Comparison of ENCODE assay signal across 32 cellular contexts in the genomic region with DNA sequence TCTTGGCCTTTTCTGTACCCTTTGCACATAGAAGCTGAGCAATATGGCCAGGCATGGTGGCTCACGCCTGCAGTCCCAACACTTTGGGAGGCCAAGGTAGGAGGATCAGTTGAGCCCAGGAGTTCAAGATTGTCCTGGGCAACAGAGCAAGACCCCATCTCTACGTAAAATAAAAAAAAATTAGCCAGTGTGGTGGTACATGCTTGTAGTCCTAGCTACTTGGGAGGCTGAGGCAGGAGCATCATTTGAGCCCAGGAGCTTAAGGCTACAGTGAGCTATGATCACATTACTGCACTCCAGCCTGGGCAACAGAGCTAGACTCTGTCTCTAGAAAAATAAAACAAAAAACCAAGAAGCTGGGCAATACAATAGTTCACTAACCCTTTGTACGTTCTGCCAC. TPM values are rescaled to one million over a fixed set of nuclear protein-coding genes. Genes with fewer than 3 reads are reported as not detected.
"Had no signal": no experiment of that assay in that cellular context is flagged by ENCODE, and none has a peak within 500 bp of the region (broad histone marks: within the 10 kb centered on the region; RNA-seq: fewer than 3 reads in every experiment).

No MANE protein-coding gene starts in this region.

- H3K4me3 ChIP-seq: ascending aorta, cardiac muscle cell had no signal

- H3K27ac ChIP-seq: ascending aorta, cardiac muscle cell, VCaP had no signal

- H3K36me3 ChIP-seq: ascending aorta, cardiac muscle cell had no signal

- ATAC-seq: activated CD4-positive, alpha-beta T cell treated with anti-CD3 and anti-CD28 coated beads for 36 hours; activated CD4-positive, CD25-positive, alpha-beta regulatory T cell treated with anti-CD3 and anti-CD28 coated beads, Interleukin-2, amount 50 U/mL, for 24 hours; activated CD8-positive, alpha-beta memory T cell treated with anti-CD3 and anti-CD28 coated beads, Interleukin-2, amount 10 ng/mL, durations not matched to agents 7 days and 5 days; activated CD8-positive, alpha-beta T cell treated with anti-CD3 and anti-CD28 coated beads, Interleukin-2, amount 10 ng/mL, durations not matched to agents 7 days and 5 days; activated naive CD8-positive, alpha-beta T cell treated with anti-CD3 and anti-CD28 coated beads, Interleukin-2, amount 50 U/mL, for 24 hours had no signal

- H3K9me3 ChIP-seq: ascending aorta had no signal

- DNase-seq: activated CD4-positive, alpha-beta memory T cell treated with anti-CD3 and anti-CD28 coated beads, Interleukin-2, amount 10 ng/mL, durations not matched to agents 7 days and 5 days; activated CD4-positive, alpha-beta T cell treated with anti-CD3 and anti-CD28 coated beads for 1 hour; activated CD4-positive, alpha-beta T cell treated with anti-CD3 and anti-CD28 coated beads for 36 hours; activated CD4-positive, alpha-beta T cell treated with anti-CD3 and anti-CD28 coated beads for 48 hours; activated CD4-positive, alpha-beta T cell treated with anti-CD3 and anti-CD28 coated beads, Interleukin-2, amount 10 ng/mL, durations not matched to agents 7 days and 5 days; activated CD4-positive, alpha-beta T cell treated with anti-CD3 and anti-CD28 coated beads, Interleukin-2, amount 50 U/mL, for 48 hours; activated CD4-positive, CD25-positive, alpha-beta regulatory T cell; activated CD8-positive, alpha-beta memory T cell treated with anti-CD3 and anti-CD28 coated beads for 24 hours; activated CD8-positive, alpha-beta memory T cell treated with anti-CD3 and anti-CD28 coated beads, Interleukin-2, amount 10 ng/mL, durations not matched to agents 7 days and 5 days; activated CD8-positive, alpha-beta memory T cell treated with anti-CD3 and anti-CD28 coated beads, Interleukin-2, amount 50 U/mL, for 48 hours; activated CD8-positive, alpha-beta T cell treated with anti-CD3 and anti-CD28 coated beads, Interleukin-2, amount 10 ng/mL, durations not matched to agents 7 days and 5 days; activated effector memory CD4-positive, alpha-beta T cell treated with anti-CD3 and anti-CD28 coated beads, Interleukin-2, amount 50 U/mL, for 16 hours; activated gamma-delta T cell treated with Interleukin-2 at 50 U/mL for 16 hours; activated naive CD4-positive, alpha-beta T cell; activated naive CD4-positive, alpha-beta T cell treated with anti-CD3 and anti-CD28 coated beads for 36 hours; activated naive CD8-positive, alpha-beta T cell treated with anti-CD3 and anti-CD28 coated beads, Interleukin-2, amount 10 ng/mL, durations not matched to agents 7 days and 5 days; activated naive CD8-positive, alpha-beta T cell treated with anti-CD3 and anti-CD28 coated beads, Interleukin-2, amount 50 U/mL, for 24 hours; activated T-cell treated with anti-CD3 and anti-CD28 coated beads, Interleukin-2, amount 50 U/mL, for 24 hours; activated T-cell treated with anti-CD3 and anti-CD28 coated beads, Interleukin-2, amount 50 U/mL, for 48 hours; amygdala; anterior cingulate cortex; caudate nucleus; cerebellar nuclear complex; T-helper 1 cell; T-helper 2 cell; T-helper 9 cell had no signal

RNA-seq across cellular contexts. Expression of a gene that starts 6.3 kb away (rescaled TPM):
- total RNA-seq: activated CD4-positive, alpha-beta memory T cell treated with anti-CD3 and anti-CD28 coated beads, Interleukin-2, amount 10 ng/mL, durations not matched to agents 7 days and 5 days; activated CD4-positive, alpha-beta T cell treated with anti-CD3 and anti-CD28 coated beads for 36 hours; activated CD4-positive, alpha-beta T cell treated with anti-CD3 and anti-CD28 coated beads, Interleukin-2, amount 10 ng/mL, durations not matched to agents 7 days and 5 days; activated CD8-positive, alpha-beta memory T cell treated with anti-CD3 and anti-CD28 coated beads, Interleukin-2, amount 10 ng/mL, durations not matched to agents 7 days and 5 days; activated CD8-positive, alpha-beta T cell treated with anti-CD3 and anti-CD28 coated beads, Interleukin-2, amount 10 ng/mL, durations not matched to agents 7 days and 5 days; activated naive CD4-positive, alpha-beta T cell treated with anti-CD3 and anti-CD28 coated beads for 36 hours; activated naive CD8-positive, alpha-beta T cell treated with anti-CD3 and anti-CD28 coated beads, Interleukin-2, amount 10 ng/mL, durations not matched to agents 7 days and 5 days; activated T-helper 2 cell treated with anti-CD3 and anti-CD28 coated beads, Interferon-gamma antibody, Interleukin-2, Interleukin-4, amounts not matched to agents 10 μg/mL and 5 μg/mL and 100 μg/mL, durations not matched to agents 14 hours and 24 hours and 36 hours; ascending aorta; bronchial epithelial cell had no signal
